7 cellular contexts compared by ENCODE assay signal in the genomic region with DNA sequence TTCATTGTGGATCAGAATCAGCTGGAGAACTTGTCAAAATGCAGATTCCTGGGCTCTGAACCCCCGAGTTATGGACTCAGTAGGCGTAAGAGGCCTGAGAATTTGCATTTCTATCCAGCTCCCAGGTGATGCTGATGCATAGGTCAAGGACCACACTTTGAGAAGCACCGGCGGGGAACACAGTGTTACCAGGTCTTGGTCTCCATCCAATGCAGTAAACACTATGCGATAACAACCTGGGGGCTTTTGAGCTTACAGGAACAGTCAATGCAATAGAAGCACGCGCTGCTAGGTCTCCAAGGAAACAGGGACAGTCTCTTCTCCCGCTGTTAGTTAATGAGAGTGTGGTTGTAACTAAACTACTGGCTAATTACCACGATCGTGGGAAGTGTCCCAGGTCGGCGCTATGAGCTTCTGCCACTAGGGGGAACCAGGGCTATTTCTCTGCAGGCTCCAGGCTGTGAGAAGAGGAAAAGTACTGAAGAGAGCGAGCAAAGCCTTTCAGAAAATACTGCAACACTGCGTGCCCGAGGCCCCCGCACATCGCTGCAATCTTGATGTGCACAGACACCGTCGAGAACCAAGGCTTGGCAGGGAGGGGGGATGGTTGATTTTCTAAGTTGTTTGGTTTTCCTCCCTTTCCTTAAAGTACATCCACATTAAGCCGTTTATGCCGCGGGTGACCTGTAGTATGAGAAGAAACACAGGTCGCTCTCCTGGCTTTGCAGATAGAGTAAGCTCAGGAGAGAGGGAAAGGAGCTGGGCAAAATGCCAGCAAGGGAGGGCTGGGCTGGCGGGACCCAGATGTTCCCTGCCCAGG. TPM values are rescaled to one million over a fixed set of nuclear protein-coding genes. Genes with fewer than 3 reads are reported as not detected.
DNase-seq lines count a peak whose midpoint lies in the region; ATAC-seq and TF ChIP-seq lines count a peak whose summit lies in the region.

No MANE protein-coding gene starts in this region.

- peak overlapping the region; percentile 33 to 58 for H3K4me3 ChIP-seq in duodenal mucosa (ENCODE audit: low read depth in 1 of 2, low read length in 2 of 2)
- H3K4me3 ChIP-seq in lower lobe of right lung, result peak overlapping the region; percentile 24

- H3K27ac ChIP-seq in duodenal mucosa (ENCODE audit: low read depth, low read length), result no peak overlapping the region
- no peak overlapping the region for H3K27ac ChIP-seq in lower lobe of right lung

- H3K4me1 ChIP-seq in duodenal mucosa (ENCODE audit: control insufficient read depth in 1 of 2, insufficient read depth in 2 of 2, low read length in 2 of 2) (peaks cover 0 to 10% of the 10 kb centered on the region in 2 donors), lower lobe of right lung (peaks cover 13% of the 10 kb centered on the region)

- H3K9ac ChIP-seq in duodenal mucosa (ENCODE audit: low read depth in 1 of 2, low read length in 2 of 2), result peak overlapping the region in 1 of 2 donors; percentile 43

- peak; percentile 98 for DNase-seq in NCI-H69 (lab: John Stamatoyannopoulos, UW)
- peak; percentile 81 to 84 for DNase-seq in activated CD4-positive, alpha-beta T cell treated with anti-CD3 and anti-CD28 coated beads, Interleukin-2, amount 50 U/mL, for 48 hours
- peak; percentile 66 for DNase-seq in lower lobe of right lung
- DNase-seq in stimulated activated CD8-positive, alpha-beta memory T cell treated with anti-CD3 and anti-CD28 coated beads, Interleukin-12 subunit alpha, Interleukin-12 subunit beta, amount 100 ng/mL, for 1 hour (ENCODE audit: low read depth), result peak; percentile 57

- H3K9me3 ChIP-seq in duodenal mucosa (ENCODE audit: control insufficient read depth in 1 of 2, low read length in 2 of 2) (no peaks in the 10 kb centered on the region), lower lobe of right lung (no peaks in the 10 kb centered on the region)

- TF ChIP-seq CTCF in lower lobe of right lung (IDR thresholded peaks at IDR 0.05), result peak; percentile 89

- H3K36me3 ChIP-seq in duodenal mucosa (ENCODE audit: control insufficient read depth in 1 of 2, insufficient read depth in 2 of 2, low read length in 2 of 2), result no peaks in the 10 kb centered on the region
- H3K36me3 ChIP-seq in lower lobe of right lung, result no peaks in the 10 kb centered on the region

- H3K27me3 ChIP-seq in duodenal mucosa (ENCODE audit: control insufficient read depth in 1 of 2, insufficient read depth in 2 of 2, low read length in 2 of 2) (peaks cover 16 to 30% of the 10 kb centered on the region in 2 donors), lower lobe of right lung (ENCODE audit: low read depth) (peaks cover 33% of the 10 kb centered on the region)

- intact Hi-C loops in lower lobe of right lung (cut with DNase I), result no loop called here

- peak; percentile 70 for ATAC-seq in GM18498 (IDR thresholded peaks at IDR 0.05; ENCODE audit: unreplicated experiment)
- ATAC-seq in HG03565 (IDR thresholded peaks at IDR 0.05; ENCODE audit: unreplicated experiment), result peak; percentile 39
- peak; percentile 86 to 88 for ATAC-seq in lower lobe of right lung

RNA-seq across cellular contexts. Expression of gene KCNA1, which starts 52.0 kb away (rescaled TPM):
- not detected for total RNA-seq in lower lobe of right lung
